Comparison of ENCODE assay signal across 28 cellular contexts in genomic region chr17:9531080-9531479, GRCh38. TPM values are rescaled to one million over a fixed set of nuclear protein-coding genes. Genes with fewer than 3 reads are reported as not detected.
"Had no signal": no experiment of that assay in that cellular context is flagged by ENCODE, and none has a peak within 500 bp of the region (broad histone marks: within the 10 kb centered on the region; RNA-seq: fewer than 3 reads in every experiment).

No MANE protein-coding gene starts in this region.

- H3K4me1 ChIP-seq: psoas muscle, suprapubic skin, transverse colon, uterus had no signal

- H3K27me3 Mint-ChIP-seq: activated CD4-positive, alpha-beta T cell treated with anti-CD3 and anti-CD28 coated beads, Interleukin-2, amount 10 ng/mL, durations not matched to agents 7 days and 5 days; activated naive CD4-positive, alpha-beta T cell treated with anti-CD3 and anti-CD28 coated beads, Interleukin-2, amount 10 ng/mL, durations not matched to agents 7 days and 5 days; activated naive CD8-positive, alpha-beta T cell treated with anti-CD3 and anti-CD28 coated beads, Interleukin-2, amount 50 U/mL, for 24 hours; activated T-cell treated with anti-CD3 and anti-CD28 coated beads, Interleukin-2, amount 50 U/mL, for 24 hours; central memory CD8-positive, alpha-beta T cell; dendritic cell treated with granulocyte-macrophage colony-stimulating factor and Interleukin-4, amounts not matched to agents 40 ng/mL and 50 ng/mL, for 4 days; stimulated activated naive CD8-positive, alpha-beta T cell treated with anti-CD3 and anti-CD28 coated beads, Interleukin-15, Interleukin-2, amounts not matched to agents 100 ng/mL and 50 ng/mL, for 24 hours had no signal

- H3K36me3 Mint-ChIP-seq: activated naive CD4-positive, alpha-beta T cell treated with anti-CD3 and anti-CD28 coated beads, Interleukin-2, amount 10 ng/mL, durations not matched to agents 7 days and 5 days had no signal

- H3K36me3 ChIP-seq: suprapubic skin, transverse colon, uterus had no signal

- DNase-seq: activated CD4-positive, alpha-beta T cell treated with anti-CD3 and anti-CD28 coated beads, Interleukin-2, amount 10 ng/mL, durations not matched to agents 7 days and 5 days; activated CD8-positive, alpha-beta T cell treated with anti-CD3 and anti-CD28 coated beads, Interleukin-2, amount 10 ng/mL, durations not matched to agents 7 days and 5 days; activated effector memory CD4-positive, alpha-beta T cell treated with Interleukin-2 at 50 U/mL for 16 hours; activated naive CD4-positive, alpha-beta T cell treated with anti-CD3 and anti-CD28 coated beads, Interleukin-2, amount 10 ng/mL, durations not matched to agents 7 days and 5 days; activated naive CD8-positive, alpha-beta T cell treated with anti-CD3 and anti-CD28 coated beads, Interleukin-2, amount 50 U/mL, for 24 hours; activated T-cell treated with anti-CD3 and anti-CD28 coated beads, Interleukin-2, amount 50 U/mL, for 24 hours; aorta; effector CD8-positive, alpha-beta T cell; foreskin fibroblast; glutamatergic neuron; hypothalamus; kidney; psoas muscle; right cardiac atrium; SW 1271; T-helper 2 cell; transverse colon; uterus had no signal

- H3K27ac ChIP-seq: psoas muscle, suprapubic skin, transverse colon, uterus had no signal

- H3K27me3 ChIP-seq: suprapubic skin, transverse colon, uterus had no signal

- H3K27ac Mint-ChIP-seq: activated CD4-positive, alpha-beta T cell treated with anti-CD3 and anti-CD28 coated beads, Interleukin-2, amount 10 ng/mL, durations not matched to agents 7 days and 5 days; activated CD8-positive, alpha-beta T cell treated with anti-CD3 and anti-CD28 coated beads, Interleukin-2, amount 10 ng/mL, durations not matched to agents 7 days and 5 days; activated naive CD4-positive, alpha-beta T cell treated with anti-CD3 and anti-CD28 coated beads, Interleukin-2, amount 10 ng/mL, durations not matched to agents 7 days and 5 days; activated naive CD8-positive, alpha-beta T cell treated with anti-CD3 and anti-CD28 coated beads, Interleukin-2, amount 50 U/mL, for 24 hours; activated T-cell treated with anti-CD3 and anti-CD28 coated beads, Interleukin-2, amount 50 U/mL, for 24 hours; dendritic cell treated with granulocyte-macrophage colony-stimulating factor and Interleukin-4, amounts not matched to agents 40 ng/mL and 50 ng/mL, for 4 days; stimulated activated naive CD8-positive, alpha-beta T cell treated with anti-CD3 and anti-CD28 coated beads, Interleukin-15, Interleukin-2, amounts not matched to agents 100 ng/mL and 50 ng/mL, for 24 hours had no signal

- H3K4me3 Mint-ChIP-seq: activated CD4-positive, alpha-beta T cell treated with anti-CD3 and anti-CD28 coated beads, Interleukin-2, amount 10 ng/mL, durations not matched to agents 7 days and 5 days; activated CD8-positive, alpha-beta T cell treated with anti-CD3 and anti-CD28 coated beads, Interleukin-2, amount 10 ng/mL, durations not matched to agents 7 days and 5 days; activated naive CD4-positive, alpha-beta T cell treated with anti-CD3 and anti-CD28 coated beads, Interleukin-2, amount 10 ng/mL, durations not matched to agents 7 days and 5 days; activated naive CD8-positive, alpha-beta T cell treated with anti-CD3 and anti-CD28 coated beads, Interleukin-2, amount 50 U/mL, for 24 hours; activated T-cell treated with anti-CD3 and anti-CD28 coated beads, Interleukin-2, amount 50 U/mL, for 24 hours; central memory CD8-positive, alpha-beta T cell; dendritic cell treated with granulocyte-macrophage colony-stimulating factor and Interleukin-4, amounts not matched to agents 40 ng/mL and 50 ng/mL, for 4 days; stimulated activated naive CD8-positive, alpha-beta T cell treated with anti-CD3 and anti-CD28 coated beads, Interleukin-15, Interleukin-2, amounts not matched to agents 100 ng/mL and 50 ng/mL, for 24 hours had no signal

- ATAC-seq: activated CD4-positive, CD25-positive, alpha-beta regulatory T cell treated with anti-CD3 and anti-CD28 coated beads, Interleukin-2, amount 50 U/mL, for 24 hours; activated CD8-positive, alpha-beta T cell treated with anti-CD3 and anti-CD28 coated beads, Interleukin-2, amount 10 ng/mL, durations not matched to agents 7 days and 5 days; activated naive CD8-positive, alpha-beta T cell treated with anti-CD3 and anti-CD28 coated beads, Interleukin-2, amount 50 U/mL, for 24 hours; left lobe of liver; psoas muscle; right cardiac atrium had no signal

- H3K4me3 ChIP-seq: psoas muscle, suprapubic skin, transverse colon, uterus had no signal

- H3K4me1 Mint-ChIP-seq: activated CD4-positive, alpha-beta T cell treated with anti-CD3 and anti-CD28 coated beads, Interleukin-2, amount 10 ng/mL, durations not matched to agents 7 days and 5 days; activated naive CD4-positive, alpha-beta T cell treated with anti-CD3 and anti-CD28 coated beads, Interleukin-2, amount 10 ng/mL, durations not matched to agents 7 days and 5 days; central memory CD8-positive, alpha-beta T cell had no signal

- H3K9me3 Mint-ChIP-seq: activated CD4-positive, alpha-beta T cell treated with anti-CD3 and anti-CD28 coated beads, Interleukin-2, amount 10 ng/mL, durations not matched to agents 7 days and 5 days; activated naive CD4-positive, alpha-beta T cell treated with anti-CD3 and anti-CD28 coated beads, Interleukin-2, amount 10 ng/mL, durations not matched to agents 7 days and 5 days; activated naive CD8-positive, alpha-beta T cell treated with anti-CD3 and anti-CD28 coated beads, Interleukin-2, amount 50 U/mL, for 24 hours; activated T-cell treated with anti-CD3 and anti-CD28 coated beads, Interleukin-2, amount 50 U/mL, for 24 hours; central memory CD8-positive, alpha-beta T cell; dendritic cell treated with granulocyte-macrophage colony-stimulating factor and Interleukin-4, amounts not matched to agents 40 ng/mL and 50 ng/mL, for 4 days; stimulated activated naive CD8-positive, alpha-beta T cell treated with anti-CD3 and anti-CD28 coated beads, Interleukin-15, Interleukin-2, amounts not matched to agents 100 ng/mL and 50 ng/mL, for 24 hours had no signal

- H3K9me3 ChIP-seq: psoas muscle, suprapubic skin, transverse colon, uterus had no signal

RNA-seq across cellular contexts. Expression of gene CFAP52, which starts 45.4 kb away (rescaled TPM):
- total RNA-seq: activated CD4-positive, alpha-beta T cell treated with anti-CD3 and anti-CD28 coated beads, Interleukin-2, amount 10 ng/mL, durations not matched to agents 7 days and 5 days; activated CD8-positive, alpha-beta T cell treated with anti-CD3 and anti-CD28 coated beads, Interleukin-2, amount 10 ng/mL, durations not matched to agents 7 days and 5 days; left lobe of liver; lung microvascular endothelial cell; mononuclear cell; osteocyte; psoas muscle; skeletal muscle tissue; suprapubic skin; transverse colon had no signal
- polyA plus RNA-seq: aorta, right cardiac atrium had no signal
